In genomic region chr9:72586388-72587160, GRCh38 we compare ENCODE assay signal across 8 cellular contexts.
DNase-seq lines count a peak whose midpoint lies in the region; ATAC-seq and TF ChIP-seq lines count a peak whose summit lies in the region.

No MANE protein-coding gene starts in this region.

- H3K4me3 ChIP-seq in SK-N-MC (no peak overlapping the region), thyroid gland (replicated peaks in 1 of 3) (no peak overlapping the region)

- H3K9me3 ChIP-seq in SK-N-MC (ENCODE audit: low read depth, low read length) (no peaks in the 10 kb centered on the region), thyroid gland (no peaks in the 10 kb centered on the region)

- peaks cover 8 to 20% of the 10 kb centered on the region in 2 donors for H3K4me1 ChIP-seq in thyroid gland

- no peak overlapping the region for H3K4me3 Mint-ChIP-seq in Calu3 (ENCODE audit: low read depth, unreplicated experiment)
- peak overlapping the region; percentile 57 for H3K4me3 Mint-ChIP-seq in natural killer cell treated with Interleukin-12 subunit alpha and Interleukin-12 subunit beta and Interleukin-15 and Interleukin-18, amount 100 ng/mL, for 72 hours

- 79 to 93% methylated on average over 5 of the region's 5 CpGs for WGBS in thyroid gland, 2 donors

- peak; percentile 89 to 92 for ATAC-seq in natural killer cell treated with Interleukin-12 subunit alpha and Interleukin-12 subunit beta and Interleukin-15 and Interleukin-18, amount 100 ng/mL, for 72 hours
- ATAC-seq in HG02884 (IDR thresholded peaks at IDR 0.05; ENCODE audit: unreplicated experiment), result no peak

- no peak overlapping the region for H3K9ac ChIP-seq in SK-N-MC (ENCODE audit: insufficient read length)

- intact Hi-C loops in Calu3 (cut with micrococcal nuclease; ENCODE audit: unreplicated experiment), result loop anchor here (10.0 kb wide), 2 partner anchors 112 to 142 kb away; no protein-coding TSS in a partner anchor
- intact Hi-C loops in thyroid gland (cut with DNase I), result no loop called here

- DNase-seq in Calu3 (peak; percentile 32), HCEC 1CT (peak; percentile 92), SK-N-MC (ENCODE audit: low read depth, low spot score) (no peak), thyroid gland (no peak), GM10266 (ENCODE audit: extremely low spot score) (no peak)
- peak; percentile 67 for DNase-seq in natural killer cell treated with Interleukin-12 subunit alpha and Interleukin-12 subunit beta and Interleukin-15 and Interleukin-18, amount 100 ng/mL, for 72 hours (ENCODE audit: low spot score)

- peaks cover 29% of the 10 kb centered on the region for H3K4me1 Mint-ChIP-seq in Calu3 (ENCODE audit: low read depth, unreplicated experiment)
- H3K4me1 Mint-ChIP-seq in natural killer cell treated with Interleukin-12 subunit alpha and Interleukin-12 subunit beta and Interleukin-15 and Interleukin-18, amount 100 ng/mL, for 72 hours (ENCODE audit: low read depth in 2 of 2), result peaks cover 17 to 27% of the 10 kb centered on the region in 2 donors

- H3K36me3 Mint-ChIP-seq in Calu3 (ENCODE audit: insufficient read depth, unreplicated experiment), result no peaks in the 10 kb centered on the region
- no peaks in the 10 kb centered on the region for H3K36me3 Mint-ChIP-seq in natural killer cell treated with Interleukin-12 subunit alpha and Interleukin-12 subunit beta and Interleukin-15 and Interleukin-18, amount 100 ng/mL, for 72 hours

- H3K27ac Mint-ChIP-seq in Calu3 (ENCODE audit: unreplicated experiment), result no peak overlapping the region
- H3K27ac Mint-ChIP-seq in natural killer cell treated with Interleukin-12 subunit alpha and Interleukin-12 subunit beta and Interleukin-15 and Interleukin-18, amount 100 ng/mL, for 72 hours, result peak overlapping the region; percentile 25 to 85

- CTCF ChIA-PET in Calu3 (lab: Charles Lee), result interaction anchor here (1.6 kb wide), 1 partner anchor 224 kb away, joined by 3 read pairs; no protein-coding TSS in a partner anchor

- no peak for TF ChIP-seq POLR2A in thyroid gland (IDR thresholded peaks at IDR 0.05)

- H3K27me3 ChIP-seq in thyroid gland, result no peaks in the 10 kb centered on the region

- H3K36me3 ChIP-seq in SK-N-MC (ENCODE audit: insufficient read depth, low read length) (no peaks in the 10 kb centered on the region), thyroid gland (no peaks in the 10 kb centered on the region)

- BruUV-seq in Calu3 (replicated peaks; lab: Mats Ljungman, UMichigan), result no TSS peak

- H3K27ac ChIP-seq in SK-N-MC (peak overlapping the region; percentile 65; the same call in 1 of the 2 replicates), cingulate gyrus (ENCODE audit: low read depth, low read length) (peak overlapping the region; percentile 63), thyroid gland (no peak overlapping the region)

- no peak for TF ChIP-seq CTCF in Calu3 (IDR thresholded peaks at IDR 0.05; ENCODE audit: unreplicated experiment)
- no peak for TF ChIP-seq CTCF in thyroid gland (IDR thresholded peaks at IDR 0.05)
- TF ChIP-seq CTCF in GM10266 (IDR thresholded peaks at IDR 0.05; ENCODE audit: control insufficient read depth, insufficient read depth, low read depth, missing control alignments), result no peak

- no peaks in the 10 kb centered on the region for H3K9me3 Mint-ChIP-seq in Calu3 (ENCODE audit: low read depth, unreplicated experiment)
- H3K9me3 Mint-ChIP-seq in natural killer cell treated with Interleukin-12 subunit alpha and Interleukin-12 subunit beta and Interleukin-15 and Interleukin-18, amount 100 ng/mL, for 72 hours, result no peaks in the 10 kb centered on the region

- no peaks in the 10 kb centered on the region for H3K27me3 Mint-ChIP-seq in Calu3 (ENCODE audit: unreplicated experiment)
- peaks cover 0 to 8% of the 10 kb centered on the region in 2 donors for H3K27me3 Mint-ChIP-seq in natural killer cell treated with Interleukin-12 subunit alpha and Interleukin-12 subunit beta and Interleukin-15 and Interleukin-18, amount 100 ng/mL, for 72 hours

Comparison
In these comparisons a context has a peak if more than half of its experiments do, and no peak if none do; other contexts are left out.
1. DNase-seq: peak in Calu3 (single experiment), HCEC 1CT (single experiment) and natural killer cell treated with Interleukin-12 subunit alpha and Interleukin-12 subunit beta and Interleukin-15 and Interleukin-18, amount 100 ng/mL, for 72 hours (single experiment); none in SK-N-MC (single experiment), thyroid gland (0 of 2) and GM10266 (single experiment).
2. H3K27ac ChIP-seq: peak in SK-N-MC (single experiment) and cingulate gyrus (single experiment); none in thyroid gland (0 of 3).